In the genomic region with DNA sequence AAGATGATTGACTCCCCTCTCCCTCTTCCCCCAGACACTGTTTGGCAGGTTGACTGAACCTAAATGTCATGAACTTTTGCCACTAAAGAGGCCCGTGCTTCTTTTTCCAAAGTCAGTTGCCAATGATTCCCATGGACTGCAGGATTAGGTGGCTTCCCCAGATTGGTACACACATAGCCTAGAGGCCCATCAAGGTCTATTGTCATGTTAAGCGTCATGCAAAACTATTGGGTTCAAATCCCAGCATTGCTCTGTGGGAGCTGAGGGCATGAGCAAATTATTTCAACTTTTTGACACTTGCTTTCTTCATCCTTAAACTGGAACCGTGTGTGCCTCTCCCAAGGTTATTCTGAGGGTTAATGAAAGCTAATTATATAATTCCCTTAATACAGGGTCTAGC, we compare ENCODE assay signal across 31 cellular contexts.
"Had no signal": no experiment of that assay in that cellular context is flagged by ENCODE, and none has a peak within 500 bp of the region (broad histone marks: within the 10 kb centered on the region; RNA-seq: fewer than 3 reads in every experiment).

No MANE protein-coding gene starts in this region.

- H3K27me3 Mint-ChIP-seq: dendritic cell treated with granulocyte-macrophage colony-stimulating factor and Interleukin-4, amounts not matched to agents 40 ng/mL and 50 ng/mL, for 4 days; effector memory CD8-positive, alpha-beta T cell; naive B cell had no signal

- H3K4me3 ChIP-seq: colonic mucosa, esophagus squamous epithelium, gastrocnemius medialis, heart right ventricle, lower lobe of right lung, mucosa of descending colon had no signal

- H3K9me3 ChIP-seq: colonic mucosa, esophagus squamous epithelium, gastrocnemius medialis, lower lobe of right lung, mucosa of descending colon had no signal

- H3K4me1 Mint-ChIP-seq: endodermal cell; immature natural killer cell; naive B cell; naive thymus-derived CD8-positive, alpha-beta T cell had no signal

- H3K36me3 Mint-ChIP-seq: immature natural killer cell; naive B cell; naive thymus-derived CD8-positive, alpha-beta T cell had no signal

- H3K36me3 ChIP-seq: colonic mucosa, esophagus squamous epithelium, gastrocnemius medialis, heart right ventricle, lower lobe of right lung had no signal

- FAIRE-seq: endometrium, kidney had no signal

- H3K27me3 ChIP-seq: colonic mucosa, esophagus squamous epithelium, gastrocnemius medialis, heart right ventricle had no signal

- ATAC-seq: effector memory CD8-positive, alpha-beta T cell; esophagus mucosa; gastrocnemius medialis; heart right ventricle; left colon; left lobe of liver; left ventricle myocardium superior; lower lobe of right lung; mucosa of descending colon; naive thymus-derived CD8-positive, alpha-beta T cell had no signal

- DNase-seq: colonic mucosa; cortex of kidney; effector CD8-positive, alpha-beta T cell; effector memory CD8-positive, alpha-beta T cell; endodermal cell; erythroblast; esophagus squamous epithelium; foreskin fibroblast; foreskin melanocyte; gastrocnemius medialis; glutamatergic neuron; head of caudate nucleus; heart right ventricle; hippocampal formation; immature natural killer cell; islet precursor cell; kidney; kidney glomerular epithelial cell; left colon; left ventricle myocardium superior; lower lobe of right lung; mesenchymal stem cell; mucosa of descending colon; naive B cell; naive thymus-derived CD8-positive, alpha-beta T cell had no signal

- H3K27ac Mint-ChIP-seq: dendritic cell treated with granulocyte-macrophage colony-stimulating factor and Interleukin-4, amounts not matched to agents 40 ng/mL and 50 ng/mL, for 4 days; effector memory CD8-positive, alpha-beta T cell; endodermal cell; immature natural killer cell; mesothelial cell of epicardium; naive B cell; naive thymus-derived CD8-positive, alpha-beta T cell had no signal

- H3K27ac ChIP-seq: colonic mucosa, epithelial cell of prostate, esophagus squamous epithelium, gastrocnemius medialis, heart right ventricle, lower lobe of right lung had no signal

- H3K4me3 Mint-ChIP-seq: dendritic cell treated with granulocyte-macrophage colony-stimulating factor and Interleukin-4, amounts not matched to agents 40 ng/mL and 50 ng/mL, for 4 days; effector memory CD8-positive, alpha-beta T cell; endodermal cell; immature natural killer cell; mesothelial cell of epicardium; naive thymus-derived CD8-positive, alpha-beta T cell had no signal

- H3K4me1 ChIP-seq: colonic mucosa, esophagus squamous epithelium, gastrocnemius medialis, heart right ventricle, lower lobe of right lung had no signal
